2 cellular contexts compared by ENCODE assay signal in the genomic region with DNA sequence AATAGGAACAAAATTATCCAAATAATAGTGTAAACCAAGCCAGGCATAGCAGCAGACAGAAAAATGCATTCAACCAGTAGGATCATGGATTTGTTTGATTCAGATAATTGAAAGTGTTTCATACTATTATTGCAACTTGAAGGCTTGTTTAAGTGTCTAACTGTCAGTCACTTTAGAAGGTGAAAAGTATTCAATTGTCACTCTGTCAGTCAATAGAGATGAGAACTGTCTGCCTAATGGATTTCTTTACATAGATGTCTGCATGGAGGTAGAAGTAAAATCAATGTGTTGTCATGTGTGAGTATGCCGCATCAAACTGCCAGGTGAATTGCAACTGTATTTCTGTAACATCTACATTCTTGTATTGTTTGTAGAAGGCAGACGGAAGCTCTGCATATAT.
TF ChIP-seq lines count a peak whose summit lies in the region.

No MANE protein-coding gene starts in this region.

TF ChIP-seq in IMR-90, 13 proteins besides CTCF, POLR2A, EP300 and RAD21 (continued from another document):
- TF ChIP-seq SMC3 (IDR thresholded peaks at IDR 0.05; ENCODE audit: low read depth, low read length): no peak
- no peak for TF ChIP-seq FOS (IDR thresholded peaks at IDR 0.05; ENCODE audit: low read depth, low read length)
- TF ChIP-seq MXI1 (IDR thresholded peaks at IDR 0.05; ENCODE audit: borderline replicate concordance, low read depth, low read length): no peak
- TF ChIP-seq CEBPB (IDR thresholded peaks at IDR 0.05; ENCODE audit: low read depth, low read length): no peak

TF ChIP-seq in neural cell, 6 proteins besides CTCF, POLR2A, EP300 and RAD21 (continued from another document):
- TF ChIP-seq, protein P1, sequence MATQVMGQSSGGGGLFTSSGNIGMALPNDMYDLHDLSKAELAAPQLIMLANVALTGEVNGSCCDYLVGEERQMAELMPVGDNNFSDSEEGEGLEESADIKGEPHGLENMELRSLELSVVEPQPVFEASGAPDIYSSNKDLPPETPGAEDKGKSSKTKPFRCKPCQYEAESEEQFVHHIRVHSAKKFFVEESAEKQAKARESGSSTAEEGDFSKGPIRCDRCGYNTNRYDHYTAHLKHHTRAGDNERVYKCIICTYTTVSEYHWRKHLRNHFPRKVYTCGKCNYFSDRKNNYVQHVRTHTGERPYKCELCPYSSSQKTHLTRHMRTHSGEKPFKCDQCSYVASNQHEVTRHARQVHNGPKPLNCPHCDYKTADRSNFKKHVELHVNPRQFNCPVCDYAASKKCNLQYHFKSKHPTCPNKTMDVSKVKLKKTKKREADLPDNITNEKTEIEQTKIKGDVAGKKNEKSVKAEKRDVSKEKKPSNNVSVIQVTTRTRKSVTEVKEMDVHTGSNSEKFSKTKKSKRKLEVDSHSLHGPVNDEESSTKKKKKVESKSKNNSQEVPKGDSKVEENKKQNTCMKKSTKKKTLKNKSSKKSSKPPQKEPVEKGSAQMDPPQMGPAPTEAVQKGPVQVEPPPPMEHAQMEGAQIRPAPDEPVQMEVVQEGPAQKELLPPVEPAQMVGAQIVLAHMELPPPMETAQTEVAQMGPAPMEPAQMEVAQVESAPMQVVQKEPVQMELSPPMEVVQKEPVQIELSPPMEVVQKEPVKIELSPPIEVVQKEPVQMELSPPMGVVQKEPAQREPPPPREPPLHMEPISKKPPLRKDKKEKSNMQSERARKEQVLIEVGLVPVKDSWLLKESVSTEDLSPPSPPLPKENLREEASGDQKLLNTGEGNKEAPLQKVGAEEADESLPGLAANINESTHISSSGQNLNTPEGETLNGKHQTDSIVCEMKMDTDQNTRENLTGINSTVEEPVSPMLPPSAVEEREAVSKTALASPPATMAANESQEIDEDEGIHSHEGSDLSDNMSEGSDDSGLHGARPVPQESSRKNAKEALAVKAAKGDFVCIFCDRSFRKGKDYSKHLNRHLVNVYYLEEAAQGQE (IDR thresholded peaks at IDR 0.05; ENCODE audit: borderline replicate concordance): peak; percentile 93
- peak; percentile 42 for TF ChIP-seq SMC3 (conservative IDR thresholded peaks at IDR 0.05; ENCODE audit: poor library complexity)
- no peak for TF ChIP-seq MXI1 (conservative IDR thresholded peaks at IDR 0.05; ENCODE audit: poor library complexity, severe bottlenecking)
- no peak for TF ChIP-seq TAF1 (IDR thresholded peaks at IDR 0.05; ENCODE audit: low read depth)
- no peak for TF ChIP-seq EZH2 (IDR thresholded peaks at IDR 0.05; ENCODE audit: borderline replicate concordance, insufficient read depth, low read length, poor library complexity, severe bottlenecking)
